ENCODE assay signal across 1 cellular context in the genomic region with DNA sequence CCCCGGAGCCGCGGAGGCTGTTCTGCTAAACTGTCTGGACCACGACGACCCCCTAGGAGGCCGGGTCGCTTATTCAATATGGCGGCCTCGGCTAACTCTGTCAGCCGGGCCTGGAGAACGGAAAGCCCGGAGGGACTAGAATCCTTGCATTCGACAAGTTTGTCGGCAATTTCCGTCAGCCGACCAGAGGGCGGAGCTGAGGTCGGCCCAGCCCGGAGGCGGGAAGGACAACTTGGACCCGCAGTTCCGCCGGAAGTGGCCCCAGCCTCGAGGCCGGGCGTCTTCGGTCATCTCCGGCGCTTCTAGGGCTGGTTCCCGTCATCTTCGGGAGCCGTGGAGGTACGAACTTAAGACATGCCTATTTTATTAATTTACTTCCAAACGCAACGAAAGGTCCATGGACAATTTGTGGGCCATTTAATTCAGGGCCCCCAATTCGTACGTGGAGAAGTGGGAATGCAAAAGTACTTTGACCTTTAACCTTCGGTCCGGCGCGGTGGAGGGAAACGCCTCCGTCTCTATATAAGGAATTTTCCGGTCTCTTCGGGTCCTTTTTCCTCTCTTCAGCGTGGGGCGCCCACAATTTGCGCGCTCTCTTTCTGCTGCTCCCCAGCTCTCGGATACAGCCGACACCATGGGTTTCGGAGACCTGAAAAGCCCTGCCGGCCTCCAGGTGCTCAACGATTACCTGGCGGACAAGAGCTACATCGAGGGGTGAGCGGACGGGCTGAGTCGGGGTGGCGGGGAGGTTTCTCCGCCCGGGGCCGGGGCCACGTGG.
TF ChIP-seq lines count a peak whose summit lies in the region.

A gene (plus strand): TSS at position 550 of the 778 bp plus-strand sequence. CDS start 85 bp downstream, at position 635.
A gene (minus strand): TSS at position 99 of the 778 bp plus-strand sequence. CDS start 5,766 bp downstream, outside the sequence.

TF ChIP-seq in HepG2, 621 proteins besides CTCF, POLR2A, EP300 and RAD21 (continued from another document and continues in another):
- TF ChIP-seq, protein P1, sequence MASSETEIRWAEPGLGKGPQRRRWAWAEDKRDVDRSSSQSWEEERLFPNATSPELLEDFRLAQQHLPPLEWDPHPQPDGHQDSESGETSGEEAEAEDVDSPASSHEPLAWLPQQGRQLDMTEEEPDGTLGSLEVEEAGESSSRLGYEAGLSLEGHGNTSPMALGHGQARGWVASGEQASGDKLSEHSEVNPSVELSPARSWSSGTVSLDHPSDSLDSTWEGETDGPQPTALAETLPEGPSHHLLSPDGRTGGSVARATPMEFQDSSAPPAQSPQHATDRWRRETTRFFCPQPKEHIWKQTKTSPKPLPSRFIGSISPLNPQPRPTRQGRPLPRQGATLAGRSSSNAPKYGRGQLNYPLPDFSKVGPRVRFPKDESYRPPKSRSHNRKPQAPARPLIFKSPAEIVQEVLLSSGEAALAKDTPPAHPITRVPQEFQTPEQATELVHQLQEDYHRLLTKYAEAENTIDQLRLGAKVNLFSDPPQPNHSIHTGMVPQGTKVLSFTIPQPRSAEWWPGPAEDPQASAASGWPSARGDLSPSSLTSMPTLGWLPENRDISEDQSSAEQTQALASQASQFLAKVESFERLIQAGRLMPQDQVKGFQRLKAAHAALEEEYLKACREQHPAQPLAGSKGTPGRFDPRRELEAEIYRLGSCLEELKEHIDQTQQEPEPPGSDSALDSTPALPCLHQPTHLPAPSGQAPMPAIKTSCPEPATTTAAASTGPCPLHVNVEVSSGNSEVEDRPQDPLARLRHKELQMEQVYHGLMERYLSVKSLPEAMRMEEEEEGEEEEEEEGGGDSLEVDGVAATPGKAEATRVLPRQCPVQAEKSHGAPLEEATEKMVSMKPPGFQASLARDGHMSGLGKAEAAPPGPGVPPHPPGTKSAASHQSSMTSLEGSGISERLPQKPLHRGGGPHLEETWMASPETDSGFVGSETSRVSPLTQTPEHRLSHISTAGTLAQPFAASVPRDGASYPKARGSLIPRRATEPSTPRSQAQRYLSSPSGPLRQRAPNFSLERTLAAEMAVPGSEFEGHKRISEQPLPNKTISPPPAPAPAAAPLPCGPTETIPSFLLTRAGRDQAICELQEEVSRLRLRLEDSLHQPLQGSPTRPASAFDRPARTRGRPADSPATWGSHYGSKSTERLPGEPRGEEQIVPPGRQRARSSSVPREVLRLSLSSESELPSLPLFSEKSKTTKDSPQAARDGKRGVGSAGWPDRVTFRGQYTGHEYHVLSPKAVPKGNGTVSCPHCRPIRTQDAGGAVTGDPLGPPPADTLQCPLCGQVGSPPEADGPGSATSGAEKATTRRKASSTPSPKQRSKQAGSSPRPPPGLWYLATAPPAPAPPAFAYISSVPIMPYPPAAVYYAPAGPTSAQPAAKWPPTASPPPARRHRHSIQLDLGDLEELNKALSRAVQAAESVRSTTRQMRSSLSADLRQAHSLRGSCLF (CRISPR knock-in tag; IDR thresholded peaks at IDR 0.05; ENCODE audit: borderline replicate concordance), result peak; percentile 60; the same call in 1 of the 2 replicates
- no peak for TF ChIP-seq CEBPB (IDR thresholded peaks at IDR 0.05; ENCODE audit: borderline replicate concordance, low read depth, low read length)
- TF ChIP-seq, protein P2, sequence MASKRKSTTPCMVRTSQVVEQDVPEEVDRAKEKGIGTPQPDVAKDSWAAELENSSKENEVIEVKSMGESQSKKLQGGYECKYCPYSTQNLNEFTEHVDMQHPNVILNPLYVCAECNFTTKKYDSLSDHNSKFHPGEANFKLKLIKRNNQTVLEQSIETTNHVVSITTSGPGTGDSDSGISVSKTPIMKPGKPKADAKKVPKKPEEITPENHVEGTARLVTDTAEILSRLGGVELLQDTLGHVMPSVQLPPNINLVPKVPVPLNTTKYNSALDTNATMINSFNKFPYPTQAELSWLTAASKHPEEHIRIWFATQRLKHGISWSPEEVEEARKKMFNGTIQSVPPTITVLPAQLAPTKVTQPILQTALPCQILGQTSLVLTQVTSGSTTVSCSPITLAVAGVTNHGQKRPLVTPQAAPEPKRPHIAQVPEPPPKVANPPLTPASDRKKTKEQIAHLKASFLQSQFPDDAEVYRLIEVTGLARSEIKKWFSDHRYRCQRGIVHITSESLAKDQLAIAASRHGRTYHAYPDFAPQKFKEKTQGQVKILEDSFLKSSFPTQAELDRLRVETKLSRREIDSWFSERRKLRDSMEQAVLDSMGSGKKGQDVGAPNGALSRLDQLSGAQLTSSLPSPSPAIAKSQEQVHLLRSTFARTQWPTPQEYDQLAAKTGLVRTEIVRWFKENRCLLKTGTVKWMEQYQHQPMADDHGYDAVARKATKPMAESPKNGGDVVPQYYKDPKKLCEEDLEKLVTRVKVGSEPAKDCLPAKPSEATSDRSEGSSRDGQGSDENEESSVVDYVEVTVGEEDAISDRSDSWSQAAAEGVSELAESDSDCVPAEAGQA (IDR thresholded peaks at IDR 0.05; ENCODE audit: low read depth), result peak; percentile 93
- TF ChIP-seq, protein P2 (CRISPR knock-in tag; IDR thresholded peaks at IDR 0.05; ENCODE audit: borderline replicate concordance), result 0 out of 2 replicates have a peak, but pooled peaks have one; percentile 41
- peak; percentile 81; the same call in 1 of the 2 replicates for TF ChIP-seq RXRB (CRISPR knock-in tag; IDR thresholded peaks at IDR 0.05; ENCODE audit: borderline replicate concordance)
- no peak for TF ChIP-seq SYNCRIP (IDR thresholded peaks at IDR 0.05; ENCODE audit: insufficient read depth, low read depth, low read length)
- TF ChIP-seq ZNF598 (CRISPR knock-in tag; IDR thresholded peaks at IDR 0.05; ENCODE audit: borderline replicate concordance), result peak; percentile 95
- TF ChIP-seq, protein P3, sequence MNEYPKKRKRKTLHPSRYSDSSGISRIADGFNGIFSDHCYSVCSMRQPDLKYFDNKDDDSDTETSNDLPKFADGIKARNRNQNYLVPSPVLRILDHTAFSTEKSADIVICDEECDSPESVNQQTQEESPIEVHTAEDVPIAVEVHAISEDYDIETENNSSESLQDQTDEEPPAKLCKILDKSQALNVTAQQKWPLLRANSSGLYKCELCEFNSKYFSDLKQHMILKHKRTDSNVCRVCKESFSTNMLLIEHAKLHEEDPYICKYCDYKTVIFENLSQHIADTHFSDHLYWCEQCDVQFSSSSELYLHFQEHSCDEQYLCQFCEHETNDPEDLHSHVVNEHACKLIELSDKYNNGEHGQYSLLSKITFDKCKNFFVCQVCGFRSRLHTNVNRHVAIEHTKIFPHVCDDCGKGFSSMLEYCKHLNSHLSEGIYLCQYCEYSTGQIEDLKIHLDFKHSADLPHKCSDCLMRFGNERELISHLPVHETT (CRISPR knock-in tag; conservative IDR thresholded peaks at IDR 0.05), result peak; percentile 73
- TF ChIP-seq, protein P4, sequence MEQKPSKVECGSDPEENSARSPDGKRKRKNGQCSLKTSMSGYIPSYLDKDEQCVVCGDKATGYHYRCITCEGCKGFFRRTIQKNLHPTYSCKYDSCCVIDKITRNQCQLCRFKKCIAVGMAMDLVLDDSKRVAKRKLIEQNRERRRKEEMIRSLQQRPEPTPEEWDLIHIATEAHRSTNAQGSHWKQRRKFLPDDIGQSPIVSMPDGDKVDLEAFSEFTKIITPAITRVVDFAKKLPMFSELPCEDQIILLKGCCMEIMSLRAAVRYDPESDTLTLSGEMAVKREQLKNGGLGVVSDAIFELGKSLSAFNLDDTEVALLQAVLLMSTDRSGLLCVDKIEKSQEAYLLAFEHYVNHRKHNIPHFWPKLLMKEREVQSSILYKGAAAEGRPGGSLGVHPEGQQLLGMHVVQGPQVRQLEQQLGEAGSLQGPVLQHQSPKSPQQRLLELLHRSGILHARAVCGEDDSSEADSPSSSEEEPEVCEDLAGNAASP (CRISPR knock-in tag; IDR thresholded peaks at IDR 0.05; ENCODE audit: borderline replicate concordance), result peak; percentile 67
- TF ChIP-seq, protein P5, sequence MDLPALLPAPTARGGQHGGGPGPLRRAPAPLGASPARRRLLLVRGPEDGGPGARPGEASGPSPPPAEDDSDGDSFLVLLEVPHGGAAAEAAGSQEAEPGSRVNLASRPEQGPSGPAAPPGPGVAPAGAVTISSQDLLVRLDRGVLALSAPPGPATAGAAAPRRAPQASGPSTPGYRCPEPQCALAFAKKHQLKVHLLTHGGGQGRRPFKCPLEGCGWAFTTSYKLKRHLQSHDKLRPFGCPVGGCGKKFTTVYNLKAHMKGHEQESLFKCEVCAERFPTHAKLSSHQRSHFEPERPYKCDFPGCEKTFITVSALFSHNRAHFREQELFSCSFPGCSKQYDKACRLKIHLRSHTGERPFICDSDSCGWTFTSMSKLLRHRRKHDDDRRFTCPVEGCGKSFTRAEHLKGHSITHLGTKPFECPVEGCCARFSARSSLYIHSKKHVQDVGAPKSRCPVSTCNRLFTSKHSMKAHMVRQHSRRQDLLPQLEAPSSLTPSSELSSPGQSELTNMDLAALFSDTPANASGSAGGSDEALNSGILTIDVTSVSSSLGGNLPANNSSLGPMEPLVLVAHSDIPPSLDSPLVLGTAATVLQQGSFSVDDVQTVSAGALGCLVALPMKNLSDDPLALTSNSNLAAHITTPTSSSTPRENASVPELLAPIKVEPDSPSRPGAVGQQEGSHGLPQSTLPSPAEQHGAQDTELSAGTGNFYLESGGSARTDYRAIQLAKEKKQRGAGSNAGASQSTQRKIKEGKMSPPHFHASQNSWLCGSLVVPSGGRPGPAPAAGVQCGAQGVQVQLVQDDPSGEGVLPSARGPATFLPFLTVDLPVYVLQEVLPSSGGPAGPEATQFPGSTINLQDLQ (CRISPR knock-in tag; IDR thresholded peaks at IDR 0.05), result no peak; the same call in none of the 2 replicates
- peak; percentile 89 for TF ChIP-seq BORCS8-MEF2B (CRISPR knock-in tag; IDR thresholded peaks at IDR 0.05)
- peak; percentile 87 for TF ChIP-seq HDAC2 (CRISPR knock-in tag; IDR thresholded peaks at IDR 0.05)
- TF ChIP-seq, protein P6, sequence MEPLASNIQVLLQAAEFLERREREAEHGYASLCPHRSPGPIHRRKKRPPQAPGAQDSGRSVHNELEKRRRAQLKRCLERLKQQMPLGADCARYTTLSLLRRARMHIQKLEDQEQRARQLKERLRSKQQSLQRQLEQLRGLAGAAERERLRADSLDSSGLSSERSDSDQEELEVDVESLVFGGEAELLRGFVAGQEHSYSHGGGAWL (CRISPR knock-in tag; IDR thresholded peaks at IDR 0.05), result peak; percentile 89
- peak; percentile 59 for TF ChIP-seq KDM4B (CRISPR knock-in tag; IDR thresholded peaks at IDR 0.05)
- TF ChIP-seq ZBTB21 (CRISPR knock-in tag; IDR thresholded peaks at IDR 0.05), result no peak; the same call in 1 of the 2 replicates
- peak; percentile 37; the same call in 1 of the 2 replicates for TF ChIP-seq ZNF33B (CRISPR knock-in tag; IDR thresholded peaks at IDR 0.05)
- TF ChIP-seq ZNF350 (CRISPR knock-in tag; IDR thresholded peaks at IDR 0.05; ENCODE audit: borderline replicate concordance, low read depth), result peak; percentile 92
- TF ChIP-seq MIXL1 (CRISPR knock-in tag; IDR thresholded peaks at IDR 0.05), result peak; percentile 42; the same call in 1 of the 2 replicates
- TF ChIP-seq RFX5 (IDR thresholded peaks at IDR 0.05; ENCODE audit: low read depth, low read length), result no peak
- TF ChIP-seq RBFOX2 (IDR thresholded peaks at IDR 0.05; ENCODE audit: low read depth, low read length), result peak; percentile 84
- peak; percentile 72 for TF ChIP-seq CBFB (CRISPR knock-in tag; IDR thresholded peaks at IDR 0.05)
- TF ChIP-seq CBX1 (IDR thresholded peaks at IDR 0.05; ENCODE audit: low read depth), result peak; percentile 94
- peak; percentile 6; the same call in 1 of the 2 replicates for TF ChIP-seq ESRRA (CRISPR knock-in tag; IDR thresholded peaks at IDR 0.05; ENCODE audit: low read depth)
- TF ChIP-seq, protein P7, sequence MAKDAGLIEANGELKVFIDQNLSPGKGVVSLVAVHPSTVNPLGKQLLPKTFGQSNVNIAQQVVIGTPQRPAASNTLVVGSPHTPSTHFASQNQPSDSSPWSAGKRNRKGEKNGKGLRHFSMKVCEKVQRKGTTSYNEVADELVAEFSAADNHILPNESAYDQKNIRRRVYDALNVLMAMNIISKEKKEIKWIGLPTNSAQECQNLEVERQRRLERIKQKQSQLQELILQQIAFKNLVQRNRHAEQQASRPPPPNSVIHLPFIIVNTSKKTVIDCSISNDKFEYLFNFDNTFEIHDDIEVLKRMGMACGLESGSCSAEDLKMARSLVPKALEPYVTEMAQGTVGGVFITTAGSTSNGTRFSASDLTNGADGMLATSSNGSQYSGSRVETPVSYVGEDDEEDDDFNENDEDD (CRISPR knock-in tag; IDR thresholded peaks at IDR 0.05; ENCODE audit: borderline replicate concordance), result peak; percentile 96
- no peak; the same call in 1 of the 2 replicates for TF ChIP-seq ZNF292 (CRISPR knock-in tag; IDR thresholded peaks at IDR 0.05; ENCODE audit: borderline replicate concordance, low read depth)
- TF ChIP-seq MXI1 (IDR thresholded peaks at IDR 0.05; ENCODE audit: borderline replicate concordance, low read depth, low read length), result peak; percentile 83; the same call in 2 of the 3 replicates
- TF ChIP-seq HNRNPL (IDR thresholded peaks at IDR 0.05; ENCODE audit: low read depth, low read length), result peak; percentile 76; the same call in 1 of the 2 replicates
